Comparison of ENCODE assay signal across 17 cellular contexts in genomic region chr14:60945984-60946383, GRCh38. TPM values are rescaled to one million over a fixed set of nuclear protein-coding genes. Genes with fewer than 3 reads are reported as not detected.
DNase-seq lines count a peak whose midpoint lies in the region; ATAC-seq and TF ChIP-seq lines count a peak whose summit lies in the region.
"Had no signal": no experiment of that assay in that cellular context is flagged by ENCODE, and none has a peak within 500 bp of the region (broad histone marks: within the 10 kb centered on the region; RNA-seq: fewer than 3 reads in every experiment).

No MANE protein-coding gene starts in this region.

- DNase-seq in GM23248 (peak; percentile 27), M059J (ENCODE audit: low read depth) (peak; percentile 10), osteoblast (ENCODE audit: insufficient read length, low spot score, missing footprints) (no peak), left colon (no peak)
- DNase-seq: activated CD4-positive, alpha-beta T cell treated with anti-CD3 and anti-CD28 coated beads, Interleukin-2, amount 50 U/mL, for 4 hours; activated naive CD4-positive, alpha-beta T cell treated with Interleukin-2 at 50 U/mL for 16 hours; brain microvascular endothelial cell; esophagus squamous epithelium; HCEC 1CT; NCI-H1105 treated with DMSO at 0.1 percent for 48 hours; NK-92 treated with Interleukin-12 subunit alpha and Interleukin-12 subunit beta, amount 100 ng/mL, for 24 hours; SHP77 treated with DMSO at 0.1 percent for 48 hours; stimulated activated CD4-positive, alpha-beta T cell treated with anti-CD3 and anti-CD28 coated beads, Interleukin-12 subunit alpha, Interleukin-12 subunit beta, amount 100 ng/mL, for 4 hours had no signal

- H4K20me1 ChIP-seq in GM23248 (ENCODE audit: insufficient read depth) (no peaks in the 10 kb centered on the region), osteoblast (ENCODE audit: insufficient read depth, low read length) (no peaks in the 10 kb centered on the region)

- 88 to 97% methylated on average over 1 of the region's 1 CpG for WGBS in GM23248 (ENCODE audit: low coverage in 1 of 2, low lambda C conversion rate in 2 of 2, missing lambda C conversion rate in 2 of 2), 2 experiments

- H3K36me3 ChIP-seq in GM23248 (ENCODE audit: low read depth) (no peaks in the 10 kb centered on the region), osteoblast (ENCODE audit: insufficient read depth, low read length) (no peaks in the 10 kb centered on the region)
- H3K36me3 ChIP-seq: brain microvascular endothelial cell, esophagus squamous epithelium had no signal

- no peak overlapping the region for H2AFZ ChIP-seq in GM23248
- no peak overlapping the region for H2AFZ ChIP-seq in osteoblast (ENCODE audit: low read length)

- peaks cover 10% of the 10 kb centered on the region for H3K36me3 Mint-ChIP-seq in activated T-helper 17 cell treated with anti-CD3 and anti-CD28 coated beads, Interleukin-2, amount 50 U/mL, for 72 hours (ENCODE audit: low read depth)

- H3K27ac ChIP-seq in GM23248 (no peak overlapping the region), osteoblast (ENCODE audit: low read depth, low read length) (peak overlapping the region; percentile 25)
- H3K27ac ChIP-seq: brain microvascular endothelial cell, esophagus squamous epithelium had no signal

- H3K9me3 ChIP-seq in GM23248 (ENCODE audit: low read depth) = no peaks in the 10 kb centered on the region
- H3K9me3 ChIP-seq in osteoblast (ENCODE audit: low read depth, low read length) = no peaks in the 10 kb centered on the region
- H3K9me3 ChIP-seq: esophagus squamous epithelium had no signal

- no peaks in the 10 kb centered on the region for H3K27me3 Mint-ChIP-seq in activated T-helper 17 cell treated with anti-CD3 and anti-CD28 coated beads, Interleukin-2, amount 50 U/mL, for 72 hours

- TF ChIP-seq CTCF in osteoblast (IDR thresholded peaks at IDR 0.05; ENCODE audit: extremely low read depth, low read depth, low read length) = no peak

- H3K9me2 ChIP-seq in GM23248 (ENCODE audit: insufficient read depth) = no peaks in the 10 kb centered on the region

- H3K4me1 ChIP-seq in GM23248 (ENCODE audit: insufficient read depth) (peaks cover 24% of the 10 kb centered on the region), osteoblast (ENCODE audit: insufficient read depth, low read length) (peaks cover 15% of the 10 kb centered on the region)
- H3K4me1 ChIP-seq: esophagus squamous epithelium had no signal

- H3K9ac ChIP-seq in GM23248 = no peak overlapping the region

- H3K27ac Mint-ChIP-seq in activated T-helper 17 cell treated with anti-CD3 and anti-CD28 coated beads, Interleukin-2, amount 50 U/mL, for 72 hours = peak overlapping the region; percentile 77

- peak; percentile 85 for ATAC-seq in activated T-helper 17 cell treated with anti-CD3 and anti-CD28 coated beads, Interleukin-2, amount 50 U/mL, for 72 hours (replicated peaks)
- ATAC-seq in HG02759 (IDR thresholded peaks at IDR 0.05; ENCODE audit: unreplicated experiment) (no peak), HG03354 (IDR thresholded peaks at IDR 0.05; ENCODE audit: poor library complexity, severe bottlenecking, unreplicated experiment) (no peak), left colon (no peak)
- ATAC-seq: HepG2 had no signal

- no peak overlapping the region for H3K4me2 ChIP-seq in GM23248 (ENCODE audit: unreplicated experiment)
- peak overlapping the region; percentile 26 for H3K4me2 ChIP-seq in osteoblast (ENCODE audit: insufficient read depth, low read length)

- peak overlapping the region; percentile 45 for H3K4me3 Mint-ChIP-seq in activated T-helper 17 cell treated with anti-CD3 and anti-CD28 coated beads, Interleukin-2, amount 50 U/mL, for 72 hours

- H3K4me1 Mint-ChIP-seq in activated T-helper 17 cell treated with anti-CD3 and anti-CD28 coated beads, Interleukin-2, amount 50 U/mL, for 72 hours = peaks cover 17% of the 10 kb centered on the region

- peaks cover 17% of the 10 kb centered on the region; the same call in 1 of the 2 replicates for H3F3A ChIP-seq in GM23248 (ENCODE audit: insufficient read depth)

- H3K79me2 ChIP-seq in GM23248 (ENCODE audit: insufficient read depth) (no peaks in the 10 kb centered on the region), osteoblast (ENCODE audit: insufficient read depth, low read length) (peaks cover 2% of the 10 kb centered on the region)

- H3K4me3 ChIP-seq in GM23248 (no peak overlapping the region), osteoblast (ENCODE audit: insufficient read depth, low read length) (no peak overlapping the region)
- H3K4me3 ChIP-seq: esophagus squamous epithelium had no signal

- no peaks in the 10 kb centered on the region for H3K9me3 Mint-ChIP-seq in activated T-helper 17 cell treated with anti-CD3 and anti-CD28 coated beads, Interleukin-2, amount 50 U/mL, for 72 hours

- intact Hi-C loops in left colon (cut with DNase I, micrococcal nuclease) = no loop called here

- no peaks in the 10 kb centered on the region for H3K27me3 ChIP-seq in GM23248 (replicated peaks; ENCODE audit: insufficient read depth)
- no peaks in the 10 kb centered on the region for H3K27me3 ChIP-seq in osteoblast (ENCODE audit: insufficient read depth, low read length)
- H3K27me3 ChIP-seq: brain microvascular endothelial cell, esophagus squamous epithelium had no signal

- in situ Hi-C loops in GM23248 (cut with MboI) = no loop called here

RNA-seq across cellular contexts. Expression of gene TRMT5, which starts 34.9 kb away (rescaled TPM):
- total RNA-seq in GM23248 (2014; rRNA removed; shearing (Covaris generic)) = 5.4 and 8.1 TPM in 2 replicates
- polyA plus RNA-seq in GM23248 (2016; fragmentation: Nextera tagmentation; extraction: Ambion mirVana) = 7.6 and 10.0 TPM in 2 replicates
- 8.3 and 11.8 TPM in 2 replicates for total RNA-seq in M059J (2014; rRNA removed; shearing (Covaris generic))
- total RNA-seq in activated T-helper 17 cell treated with anti-CD3 and anti-CD28 coated beads, Interleukin-2, amount 50 U/mL, for 72 hours = 10 to 100 TPM; 16.4 to 16.5 TPM
- total RNA-seq in osteoblast (11.2 and 13.8 TPM in 2 replicates), left colon (1 to 10 TPM; 8.3 to 9.5 TPM)

RNA-seq across cellular contexts. Expression of gene SLC38A6, which starts 35.1 kb away (rescaled TPM):
- total RNA-seq in GM23248 (2014; rRNA removed; shearing (Covaris generic)) = 21.6 and 29.8 TPM in 2 replicates
- 20.7 and 21.5 TPM in 2 replicates for polyA plus RNA-seq in GM23248 (2016; fragmentation: Nextera tagmentation; extraction: Ambion mirVana)
- total RNA-seq in M059J (2014; rRNA removed; shearing (Covaris generic)) = 24.1 and 27.7 TPM in 2 replicates
- 10 to 100 TPM in 1 of 2 donors, 1 to 10 TPM in 1; 8.7 to 11.8 TPM for total RNA-seq in activated T-helper 17 cell treated with anti-CD3 and anti-CD28 coated beads, Interleukin-2, amount 50 U/mL, for 72 hours
- total RNA-seq in osteoblast = 112 TPM in 2 replicates
- 1 to 10 TPM; 6.2 to 9.4 TPM for total RNA-seq in left colon

Comparison
In these comparisons a context has a peak if more than half of its experiments do, and no peak if none do; other contexts are left out.
1. DNase-seq: peak in GM23248 (single experiment) and M059J (single experiment); none in osteoblast (single experiment) and left colon (0 of 2).